In genomic region chr4:13285336-13285735, GRCh38 we compare ENCODE assay signal across 17 cellular contexts.
DNase-seq lines count a peak whose midpoint lies in the region; ATAC-seq, FAIRE-seq and TF ChIP-seq lines count a peak whose summit lies in the region.
"Had no signal": no experiment of that assay in that cellular context is flagged by ENCODE, and none has a peak within 500 bp of the region (broad histone marks: within the 10 kb centered on the region; RNA-seq: fewer than 3 reads in every experiment).

No MANE protein-coding gene starts in this region.

- FAIRE-seq in GM19239 (lab: Jason Lieb, UNC): no peak
- FAIRE-seq: G401.6, GM12892 had no signal

- intact Hi-C loops in left cardiac atrium (cut with DNase I): no loop called here

- DNase-seq in AG10803 (ENCODE audit: low read depth) (peak; percentile 23), GM04503 (ENCODE audit: low read depth) (peak; percentile 6), amniotic epithelial cell (ENCODE audit: low read depth) (peak; percentile 25), iris pigment epithelial cell (ENCODE audit: low read depth) (peak; percentile 40), NCI-H526 treated with DMSO at 0.1 percent for 48 hours (lab: John Stamatoyannopoulos, UW) (no peak), GM19239 (ENCODE audit: insufficient read length, low spot score) (no peak), left cardiac atrium (no peak)
- DNase-seq: 8988T; CD4-positive, CD25-positive, alpha-beta regulatory T cell; DMS53; H7; IMR-90 had no signal

- TF ChIP-seq CTCF in AG10803 (conservative IDR thresholded peaks at IDR 0.05; ENCODE audit: low read length): no peak

- ATAC-seq in GM21367 (IDR thresholded peaks at IDR 0.05; ENCODE audit: unreplicated experiment): no peak
- ATAC-seq in left cardiac atrium: no peak
- ATAC-seq: GM23338 had no signal

- no peak overlapping the region for H3K4me3 ChIP-seq in AG10803 (ENCODE audit: low read length)
- H3K4me3 ChIP-seq: BLaER1 treated with 17β-estradiol and CSF1 and Interleukin-3, amounts not matched to agents 10 nM and 100 nM; GM23338 had no signal

Comparison
In these comparisons a context has a peak if more than half of its experiments do, and no peak if none do; other contexts are left out.
1. DNase-seq: peak in AG10803 (single experiment), GM04503 (single experiment), amniotic epithelial cell (single experiment) and iris pigment epithelial cell (single experiment); none in NCI-H526 treated with DMSO at 0.1 percent for 48 hours (single experiment), GM19239 (single experiment) and left cardiac atrium (single experiment).